ENCODE assay signal across 8 cellular contexts in genomic region chr9:126398403-126399058, GRCh38.
A peak's percentile ranks its signal among the peaks of the same experiment; 100 is the strongest.
DNase-seq lines count a peak whose midpoint lies in the region; TF ChIP-seq lines count a peak whose summit lies in the region.

No MANE protein-coding gene starts in this region.

- H3K27ac ChIP-seq in neutrophil (no peak overlapping the region), substantia nigra (ENCODE audit: low read depth, low read length, poor library complexity, severe bottlenecking) (peak overlapping the region; percentile 75)

- H3K36me3 ChIP-seq in H7 (replicated peaks; ENCODE audit: control insufficient read depth, insufficient read depth, low read length) (no peaks in the 10 kb centered on the region; the same call in 1 of the 2 replicates), neutrophil (peaks cover 25% of the 10 kb centered on the region)

- DNase-seq in AG09309 (ENCODE audit: low read depth): no peak
- DNase-seq in H7: peak; percentile 95
- peak; percentile 9 for DNase-seq in RPMI7951 (ENCODE audit: low read depth)
- peak; percentile 49 to 56 for DNase-seq in activated T-helper 1 cell treated with anti-CD3 and anti-CD28 coated beads, Interleukin-2, amount 50 U/mL, for 16 hours (ENCODE audit: low read depth in 1 of 2, low spot score in 1 of 2)
- peak; percentile 17 for DNase-seq in fibroblast of the conjunctiva (ENCODE audit: low read depth)
- peak in 47 of 49 donors; percentile 27 to 90 (median 75) for DNase-seq in substantia nigra (lab: John Stamatoyannopoulos, UW)
- no peak for DNase-seq in NCI-H1436 (lab: John Stamatoyannopoulos, UW)

- H3K27me3 ChIP-seq in H7 (ENCODE audit: control insufficient read depth, insufficient read depth, low read length) (no peaks in the 10 kb centered on the region), neutrophil (no peaks in the 10 kb centered on the region)

- H3K4me1 ChIP-seq in neutrophil (ENCODE audit: control insufficient read depth in 1 of 2, insufficient read depth in 1 of 2, low read depth in 1 of 2, low read length in 1 of 2): peaks cover 27 to 31% of the 10 kb centered on the region in 2 experiments

- peak; percentile 99 for TF ChIP-seq CTCF in AG09309 (IDR thresholded peaks at IDR 0.05; ENCODE audit: control insufficient read depth, insufficient read depth, low read depth, low read length, missing control alignments)
- peak; percentile 97 for TF ChIP-seq CTCF in neutrophil (IDR thresholded peaks at IDR 0.05)

- H3K9me3 ChIP-seq in neutrophil: no peaks in the 10 kb centered on the region

- H3K4me3 ChIP-seq in AG09309 (ENCODE audit: control insufficient read depth, low read depth, low read length) (no peak overlapping the region), H7 (ENCODE audit: insufficient read depth, low read depth, low read length) (no peak overlapping the region), neutrophil (ENCODE audit: low read depth in 1 of 2, low read length in 1 of 2) (no peak overlapping the region)

Comparison
In these comparisons a context has a peak if more than half of its experiments do, and no peak if none do; other contexts are left out.
1. DNase-seq: peak in H7 (single experiment), RPMI7951 (single experiment), activated T-helper 1 cell treated with anti-CD3 and anti-CD28 coated beads, Interleukin-2, amount 50 U/mL, for 16 hours (2 of 2), fibroblast of the conjunctiva (single experiment) and substantia nigra (47 of 49); none in AG09309 (single experiment) and NCI-H1436 (single experiment).